10 cellular contexts compared by ENCODE assay signal in the genomic region with DNA sequence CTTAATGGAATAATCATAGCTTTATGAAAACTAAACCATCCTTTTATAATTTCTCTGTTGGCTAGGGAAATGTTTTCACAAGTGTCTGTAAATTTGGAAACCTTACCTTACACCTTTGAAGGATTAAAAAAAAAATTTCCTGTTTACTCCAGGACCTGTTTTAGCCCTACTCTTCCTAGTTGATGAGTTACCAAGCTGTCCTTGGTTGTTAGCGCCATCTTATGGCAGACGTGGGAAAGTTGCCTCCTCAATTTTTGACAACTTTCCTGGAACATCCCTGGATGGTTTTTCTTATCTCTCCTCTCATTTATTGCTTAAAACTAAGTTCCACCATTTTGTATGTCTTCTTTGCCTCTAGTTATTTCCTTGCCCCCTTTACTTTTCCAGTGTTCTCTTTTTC. TPM values are rescaled to one million over a fixed set of nuclear protein-coding genes. Genes with fewer than 3 reads are reported as not detected.
DNase-seq lines count a peak whose midpoint lies in the region; ATAC-seq and TF ChIP-seq lines count a peak whose summit lies in the region.
"Had no signal": no experiment of that assay in that cellular context is flagged by ENCODE, and none has a peak within 500 bp of the region (broad histone marks: within the 10 kb centered on the region; RNA-seq: fewer than 3 reads in every experiment).

No MANE protein-coding gene starts in this region.

- H3K9me3 ChIP-seq in IMR-90 (ENCODE audit: control insufficient read depth, insufficient read depth, low read length), result peaks cover 3% of the 10 kb centered on the region; the same call in 1 of the 2 replicates

- H2BK5ac ChIP-seq in IMR-90 (ENCODE audit: low read depth, low read length, poor library complexity, severe bottlenecking), result no peak overlapping the region
- H2BK5ac ChIP-seq in mesendoderm (ENCODE audit: low read length), result no peak overlapping the region

- no peak overlapping the region for H3K9ac ChIP-seq in IMR-90 (ENCODE audit: low read depth, low read length)
- H3K9ac ChIP-seq in mesendoderm (ENCODE audit: low read length), result no peak overlapping the region

- CTCF ChIA-PET in IMR-90 (lab: Yijun Ruan, JAX), result interaction anchor here (0.6 to 0.8 kb wide), 3 partner anchors 11 to 200 kb away, joined by 3 to 5 read pairs (median 3); no protein-coding TSS in a partner anchor

- H3K18ac ChIP-seq in IMR-90 (ENCODE audit: low read depth, low read length) (no peak overlapping the region), mesendoderm (ENCODE audit: low read length) (no peak overlapping the region)

- peaks cover 15% of the 10 kb centered on the region for H3K9me1 ChIP-seq in IMR-90 (ENCODE audit: insufficient read depth, low read length)

- H2BK15ac ChIP-seq in IMR-90 (ENCODE audit: low read depth, low read length), result no peak overlapping the region
- no peak overlapping the region for H2BK15ac ChIP-seq in mesendoderm (replicated peaks; ENCODE audit: low read depth)

- WGBS in IMR-90 (ENCODE audit: extremely low coverage in 2 of 2, insufficient read length in 1 of 2), 2 experiments, result no CpG with 5 or more reads among the region's 2 CpGs
- WGBS in mesendoderm (ENCODE audit: extremely low coverage, insufficient coverage, low lambda C conversion rate), result no CpG with 5 or more reads among the region's 2 CpGs

- H3K4me2 ChIP-seq in IMR-90 (ENCODE audit: low read depth, low read length) (no peak overlapping the region), mesendoderm (ENCODE audit: low read length) (no peak overlapping the region)

- no peak overlapping the region for H2BK20ac ChIP-seq in IMR-90 (ENCODE audit: low read depth, low read length)

- H3K14ac ChIP-seq in IMR-90 (replicated peaks; ENCODE audit: low read depth, low read length), result no peak overlapping the region

- no TSS peak for BruUV-seq in IMR-90 (replicated peaks; lab: Mats Ljungman, UMichigan)

- POLR2A ChIA-PET in IMR-90 (lab: Charles Lee; ENCODE audit: unreplicated experiment), result no interaction called here

- DNase-seq in Daoy (ENCODE audit: low read depth) (peak; percentile 38), IMR-90 (no peak), astrocyte of the cerebellum (ENCODE audit: low read depth) (no peak), mesendoderm (peak; percentile 75), DMS153 treated with DMSO at 0.1 percent for 48 hours (lab: John Stamatoyannopoulos, UW; ENCODE audit: unreplicated experiment) (no peak), HuH-7.5 (ENCODE audit: low spot score) (no peak)
- DNase-seq: sigmoid colon; stimulated activated naive CD4-positive, alpha-beta T cell treated with Interleukin-2 at 50 U/mL for 16 hours had no signal

- H4K5ac ChIP-seq in IMR-90 (ENCODE audit: low read depth, low read length) (no peak overlapping the region), mesendoderm (ENCODE audit: low read length) (no peak overlapping the region)

- H3K79me2 ChIP-seq in mesendoderm (ENCODE audit: control insufficient read depth, insufficient read depth, low read length), result peaks cover 41% of the 10 kb centered on the region

- H2AK5ac ChIP-seq in IMR-90 (ENCODE audit: low read depth, low read length), result no peak overlapping the region
- H2AK5ac ChIP-seq in mesendoderm (ENCODE audit: low read length), result no peak overlapping the region

- ATAC-seq in IMR-90 (ENCODE audit: low read depth) (no peak), GM18520 (IDR thresholded peaks at IDR 0.05; ENCODE audit: unreplicated experiment) (no peak)

- H3K27me3 ChIP-seq in IMR-90 (ENCODE audit: control insufficient read depth, insufficient read depth, low read length), result no peaks in the 10 kb centered on the region
- peaks cover 2% of the 10 kb centered on the region for H3K27me3 ChIP-seq in mesendoderm (ENCODE audit: insufficient read depth, low read length, poor library complexity)
- H3K27me3 ChIP-seq: sigmoid colon had no signal

- no peak overlapping the region for H2AFZ ChIP-seq in IMR-90 (replicated peaks; ENCODE audit: low read length, poor library complexity)

- in situ Hi-C loops in IMR-90 (cut with MboI; ENCODE audit: low sequenced_read_pairs) (no loop called here), astrocyte of the cerebellum (cut with HindIII; ENCODE audit: low sequenced_read_pairs) (no loop called here)

- no peak overlapping the region for H3K23ac ChIP-seq in IMR-90 (ENCODE audit: low read depth, low read length)
- H3K23ac ChIP-seq in mesendoderm (ENCODE audit: low read length), result no peak overlapping the region

- no peak for TF ChIP-seq POLR2A in IMR-90 (IDR thresholded peaks at IDR 0.05; ENCODE audit: low read depth, low read length)

- H3K4me1 ChIP-seq in IMR-90 (ENCODE audit: control insufficient read depth, insufficient read depth, low read length), result peaks cover 7% of the 10 kb centered on the region
- H3K4me1 ChIP-seq in mesendoderm (ENCODE audit: control insufficient read depth, low read depth, low read length), result peaks cover 8% of the 10 kb centered on the region

- H3K4ac ChIP-seq in IMR-90 (ENCODE audit: low read depth, low read length) (no peak overlapping the region), mesendoderm (ENCODE audit: low read depth, low read length) (no peak overlapping the region)

- no peak overlapping the region for H3K27ac ChIP-seq in IMR-90 (ENCODE audit: insufficient read depth, low read length)
- no peak overlapping the region for H3K27ac ChIP-seq in mesendoderm (ENCODE audit: low read depth, low read length)
- H3K27ac ChIP-seq: coronary artery, sigmoid colon had no signal

- no peak overlapping the region for H2BK120ac ChIP-seq in IMR-90 (ENCODE audit: low read depth, low read length)
- no peak overlapping the region for H2BK120ac ChIP-seq in mesendoderm (ENCODE audit: low read depth, low read length)

- TF ChIP-seq CTCF in IMR-90 (conservative IDR thresholded peaks at IDR 0.05; ENCODE audit: low read depth, low read length), result peak; percentile 33
- TF ChIP-seq CTCF in astrocyte of the cerebellum (IDR thresholded peaks at IDR 0.05; ENCODE audit: low read depth, low read length, missing control alignments), result peak; percentile 37

- TF ChIP-seq RAD21 in IMR-90 (IDR thresholded peaks at IDR 0.05; ENCODE audit: low read length), result peak; percentile 43

- H3K36me3 ChIP-seq in IMR-90 (ENCODE audit: control insufficient read depth, insufficient read depth, low read length), result no peaks in the 10 kb centered on the region
- H3K36me3 ChIP-seq in mesendoderm (ENCODE audit: control insufficient read depth, insufficient read depth, low read length), result no peaks in the 10 kb centered on the region
- H3K36me3 ChIP-seq: sigmoid colon had no signal

- no peak overlapping the region for H3K4me3 ChIP-seq in IMR-90 (ENCODE audit: insufficient read depth, low read depth, low read length)
- no peak overlapping the region for H3K4me3 ChIP-seq in astrocyte of the cerebellum (ENCODE audit: low read depth, low read length)
- H3K4me3 ChIP-seq in mesendoderm (ENCODE audit: low read length), result no peak overlapping the region
- H3K4me3 ChIP-seq: coronary artery, sigmoid colon had no signal

- H4K91ac ChIP-seq in IMR-90 (ENCODE audit: insufficient read depth, low read depth, low read length), result no peak overlapping the region

- H2AK9ac ChIP-seq in IMR-90 (replicated peaks; ENCODE audit: low read depth, low read length, poor library complexity), result no peak overlapping the region

- no peak overlapping the region for H3K56ac ChIP-seq in IMR-90 (ENCODE audit: extremely low read depth, insufficient read depth, low read length)
- H3K56ac ChIP-seq in mesendoderm (ENCODE audit: low read length), result no peak overlapping the region

- peaks cover 85% of the 10 kb centered on the region for H4K20me1 ChIP-seq in IMR-90 (ENCODE audit: insufficient read depth, low read length)

- dilution Hi-C loops in IMR-90 (cut with HindIII; ENCODE audit: low sequenced_read_pairs, unreplicated experiment), result no loop called here

- intact Hi-C loops in IMR-90 (cut with micrococcal nuclease), result no loop called here

- H4K8ac ChIP-seq in IMR-90 (ENCODE audit: low read depth in 2 of 2, low read length in 2 of 2) (no peak overlapping the region), mesendoderm (ENCODE audit: low read depth, low read length) (no peak overlapping the region)

- peaks cover 49 to 65% of the 10 kb centered on the region in 2 experiments for H3K79me1 ChIP-seq in IMR-90 (ENCODE audit: low read depth in 1 of 2, low read length in 2 of 2)
- peaks cover 27% of the 10 kb centered on the region for H3K79me1 ChIP-seq in mesendoderm (ENCODE audit: low read length)

TF ChIP-seq in IMR-90, 13 proteins besides CTCF, POLR2A, EP300 and RAD21:
- TF ChIP-seq RCOR1 (IDR thresholded peaks at IDR 0.05; ENCODE audit: insufficient replicate concordance, low read length), result no peak
- no peak for TF ChIP-seq NFE2L2 (IDR thresholded peaks at IDR 0.05; ENCODE audit: low read depth, low read length)
- no peak for TF ChIP-seq MAZ (IDR thresholded peaks at IDR 0.05; ENCODE audit: borderline replicate concordance, low read depth, low read length)
- no peak for TF ChIP-seq CHD1 (IDR thresholded peaks at IDR 0.05; ENCODE audit: low read depth, low read length)
- TF ChIP-seq SMC3 (IDR thresholded peaks at IDR 0.05; ENCODE audit: low read depth, low read length), result peak; percentile 29; the same call in 1 of the 2 replicates

RNA-seq across cellular contexts. Expression of gene ZSWIM6, which starts 25.7 kb away (rescaled TPM):
- total RNA-seq in Daoy (2014; rRNA removed; shearing (Covaris generic)), result 2.5 and 3.6 TPM in 2 replicates
- total RNA-seq in IMR-90 (2012; rRNA removed), result 10.8 TPM in 2 replicates
- 12.7 and 14.1 TPM in 2 replicates for polyA plus RNA-seq in IMR-90 (2012; rRNA removed)
- 4.5 and 6.0 TPM in 2 replicates for polyA plus RNA-seq in IMR-90 (2012; cell fraction: cytosol; rRNA removed)
- polyA plus RNA-seq in IMR-90 (2012; cell fraction: nucleus; rRNA removed; ENCODE audit: low replicate concordance), result 31.9 and 56.3 TPM in 2 replicates
- 8.2 TPM for polyA plus RNA-seq in mesendoderm (2013, experiment 1 of 2)
- polyA plus RNA-seq in mesendoderm (2013, experiment 2 of 2), result 8.1 TPM

Comparison
In these comparisons a context has a peak if more than half of its experiments do, and no peak if none do; other contexts are left out.
1. DNase-seq: peak in Daoy (single experiment) and mesendoderm (single experiment); none in IMR-90 (single experiment), astrocyte of the cerebellum (single experiment), DMS153 treated with DMSO at 0.1 percent for 48 hours (single experiment) and HuH-7.5 (single experiment).